Comparison of ENCODE assay signal across 20 cellular contexts in the genomic region with DNA sequence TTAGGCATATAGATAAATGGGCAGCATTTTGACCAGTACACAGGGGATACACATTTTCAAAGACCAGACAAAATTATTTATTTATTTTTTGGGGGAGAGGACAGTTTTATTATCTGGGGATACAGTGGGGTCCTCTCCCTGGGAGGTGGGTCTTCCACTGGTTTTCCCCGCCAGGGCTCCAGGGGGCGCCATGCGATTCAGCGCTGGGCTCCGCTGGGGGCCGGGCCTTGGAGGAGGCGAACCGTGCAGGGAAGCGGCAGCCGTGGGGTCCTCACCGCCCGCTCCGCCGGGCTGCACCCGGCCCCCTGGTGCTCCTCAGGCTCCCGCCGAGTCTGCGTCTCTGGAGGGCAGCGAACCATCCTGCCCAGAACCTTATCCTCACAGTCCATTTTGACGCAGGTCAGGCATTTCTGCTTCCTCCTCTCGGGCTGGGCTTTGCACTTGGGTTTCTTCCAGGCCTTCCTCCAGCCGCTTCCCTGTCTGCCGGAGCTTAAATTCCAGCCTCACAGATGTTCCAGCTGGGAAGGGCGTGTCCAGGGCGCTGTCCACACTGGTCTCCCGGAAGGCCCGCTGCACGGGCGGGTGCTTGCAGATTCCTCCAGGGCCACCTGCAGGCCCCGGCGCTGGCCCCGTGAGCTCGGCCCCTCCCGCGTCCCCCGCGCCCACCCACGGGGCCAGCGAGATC. TPM values are rescaled to one million over a fixed set of nuclear protein-coding genes. Genes with fewer than 3 reads are reported as not detected.
DNase-seq lines count a peak whose midpoint lies in the region; ATAC-seq and TF ChIP-seq lines count a peak whose summit lies in the region.
"Not testable (repeated sequence)": the region's sequence is repeated elsewhere in the genome, so short reads cannot be mapped to it uniquely, and the experiment has no call there.
"Had no signal": no experiment of that assay in that cellular context is flagged by ENCODE, and none has a peak within 500 bp of the region (broad histone marks: within the 10 kb centered on the region; RNA-seq: fewer than 3 reads in every experiment).

No MANE protein-coding gene starts in this region.

- H3K27ac ChIP-seq in PC-3 (ENCODE audit: low read length); hepatocyte: not testable (repeated sequence)

- not testable (repeated sequence) for H4K20me1 ChIP-seq in PC-3 (ENCODE audit: low read length); hepatocyte (ENCODE audit: insufficient read depth, poor library complexity, severe bottlenecking)

- ATAC-seq in GM18505 (IDR thresholded peaks at IDR 0.05; ENCODE audit: unreplicated experiment) = peak; percentile 64
- ATAC-seq in HG02678 (IDR thresholded peaks at IDR 0.05; ENCODE audit: unreplicated experiment) = peak; percentile 82
- ATAC-seq in PC-3 = peak; percentile 54
- ATAC-seq in activated naive CD4-positive, alpha-beta T cell treated with anti-CD3 and anti-CD28 coated beads, Interleukin-2, amount 50 U/mL, for 72 hours = peak; percentile 44 to 53

- not testable (repeated sequence) for H3K4me1 ChIP-seq in PC-3 (ENCODE audit: insufficient read depth, low read length); hepatocyte (ENCODE audit: insufficient read depth)

- peak overlapping the region; percentile 16 for H3K4me3 Mint-ChIP-seq in activated CD4-positive, alpha-beta T cell treated with anti-CD3 and anti-CD28 coated beads, Interleukin-2, amount 10 ng/mL, durations not matched to agents 7 days and 5 days

- BruUV-seq in PC-3 (replicated peaks; lab: Mats Ljungman, UMichigan) = not testable (repeated sequence)

- H3K9me3 ChIP-seq in PC-3 (ENCODE audit: low read length); hepatocyte (ENCODE audit: low read depth): not testable (repeated sequence)

- H3K27ac Mint-ChIP-seq in activated CD4-positive, alpha-beta T cell treated with anti-CD3 and anti-CD28 coated beads, Interleukin-2, amount 10 ng/mL, durations not matched to agents 7 days and 5 days; activated naive CD4-positive, alpha-beta T cell treated with anti-CD3 and anti-CD28 coated beads, Interleukin-2, amount 50 U/mL, for 72 hours: not testable (repeated sequence)

- H3F3A ChIP-seq in PC-3 (ENCODE audit: low read length, unreplicated experiment) = not testable (repeated sequence)

- H3K9ac ChIP-seq in PC-3 (ENCODE audit: low read length) = not testable (repeated sequence)

- not testable (repeated sequence) for H3K27me3 ChIP-seq in PC-3 (ENCODE audit: low read length); hepatocyte

- POLR2A ChIA-PET in PC-3 (lab: Charles Lee; ENCODE audit: unreplicated experiment); activated CD4-positive, alpha-beta T cell treated with anti-CD3 and anti-CD28 coated beads, Interleukin-2, amount 10 ng/mL, durations not matched to agents 7 days and 5 days (lab: Charles Lee): not testable (repeated sequence)

- H3K9me2 ChIP-seq in PC-3 (replicated peaks; ENCODE audit: low read length); hepatocyte (replicated peaks; ENCODE audit: insufficient read depth): not testable (repeated sequence)

- H2AFZ ChIP-seq in PC-3 (ENCODE audit: low read length); hepatocyte: not testable (repeated sequence)

- WGBS in hepatocyte (ENCODE audit: low lambda C conversion rate, missing lambda C conversion rate) = 61% methylated on average over 6 of the region's 39 CpGs

- not testable (repeated sequence) for TF ChIP-seq POLR2A in GM18505 (IDR thresholded peaks at IDR 0.05; ENCODE audit: borderline replicate concordance, extremely low read depth, insufficient read depth, insufficient read length)

- CTCF ChIA-PET in PC-3 (lab: Charles Lee); activated CD4-positive, alpha-beta T cell treated with anti-CD3 and anti-CD28 coated beads, Interleukin-2, amount 10 ng/mL, durations not matched to agents 7 days and 5 days (lab: Charles Lee): not testable (repeated sequence)

- not testable (repeated sequence) for H3K9me3 Mint-ChIP-seq in activated CD4-positive, alpha-beta T cell treated with anti-CD3 and anti-CD28 coated beads, Interleukin-2, amount 10 ng/mL, durations not matched to agents 7 days and 5 days; activated naive CD4-positive, alpha-beta T cell treated with anti-CD3 and anti-CD28 coated beads, Interleukin-2, amount 50 U/mL, for 72 hours

- not testable (repeated sequence) for H3K36me3 Mint-ChIP-seq in activated CD4-positive, alpha-beta T cell treated with anti-CD3 and anti-CD28 coated beads, Interleukin-2, amount 10 ng/mL, durations not matched to agents 7 days and 5 days (ENCODE audit: low read depth); activated naive CD4-positive, alpha-beta T cell treated with anti-CD3 and anti-CD28 coated beads, Interleukin-2, amount 50 U/mL, for 72 hours

- intact Hi-C loops in PC-3 (cut with micrococcal nuclease) = not testable (repeated sequence)

- not testable (repeated sequence) for H3K4me3 ChIP-seq in PC-3 (ENCODE audit: low read length); hepatocyte

- TF ChIP-seq CTCF in PC-3 (conservative IDR thresholded peaks at IDR 0.05; ENCODE audit: low read depth, low read length) = not testable (repeated sequence)
- TF ChIP-seq CTCF in hepatocyte (IDR thresholded peaks at IDR 0.05; ENCODE audit: poor library complexity) = peak; percentile 25

- not testable (repeated sequence) for H3K4me1 Mint-ChIP-seq in activated CD4-positive, alpha-beta T cell treated with anti-CD3 and anti-CD28 coated beads, Interleukin-2, amount 10 ng/mL, durations not matched to agents 7 days and 5 days

- not testable (repeated sequence) for H3K36me3 ChIP-seq in PC-3 (ENCODE audit: low read depth, low read length); hepatocyte (replicated peaks; ENCODE audit: insufficient read depth, low read depth)

- H3K79me2 ChIP-seq in PC-3 (ENCODE audit: low read length); hepatocyte: not testable (repeated sequence)

- not testable (repeated sequence) for DNase-seq in PC-3; activated CD4-positive, alpha-beta T cell treated with anti-CD3 and anti-CD28 coated beads, Interleukin-2, amount 10 ng/mL, durations not matched to agents 7 days and 5 days; hepatocyte (ENCODE audit: low spot score)
- peak in 1 of 2 donors; percentile 29 for DNase-seq in activated naive CD4-positive, alpha-beta T cell treated with anti-CD3 and anti-CD28 coated beads, Interleukin-2, amount 50 U/mL, for 72 hours (ENCODE audit: low spot score in 2 of 2)
- peak; percentile 25 for DNase-seq in stimulated activated CD4-positive, alpha-beta T cell treated with anti-CD3 and anti-CD28 coated beads, Interleukin-15, amount 100 ng/mL, for 24 hours

- H3K27me3 Mint-ChIP-seq in activated CD4-positive, alpha-beta T cell treated with anti-CD3 and anti-CD28 coated beads, Interleukin-2, amount 10 ng/mL, durations not matched to agents 7 days and 5 days = peaks cover 16% of the 10 kb centered on the region

- H3K4me2 ChIP-seq in PC-3 (ENCODE audit: low read length); hepatocyte: not testable (repeated sequence)

RNA-seq across cellular contexts. Expression of a gene that starts 10.8 kb away (rescaled TPM):
- total RNA-seq in PC-3 (2014; rRNA removed) (0.47 and 0.86 TPM in 2 replicates), hepatocyte (not detected in 2 replicates)
- not detected for total RNA-seq in activated CD4-positive, alpha-beta T cell treated with anti-CD3 and anti-CD28 coated beads, Interleukin-2, amount 10 ng/mL, durations not matched to agents 7 days and 5 days
- under 1 TPM in 1 of 2 donors, not detected in 1; 0.11 TPM for total RNA-seq in activated naive CD4-positive, alpha-beta T cell treated with anti-CD3 and anti-CD28 coated beads, Interleukin-2, amount 50 U/mL, for 72 hours
- not detected in 2 replicates for polyA plus RNA-seq in hepatocyte
- total RNA-seq: body of pancreas, esophagus muscularis mucosa, frontal cortex, H1, HT-29, lower leg skin, mononuclear cell, progenitor cell of endocrine pancreas, sigmoid colon, vagina had no signal
- polyA plus RNA-seq: H1, sigmoid colon had no signal

RNA-seq across cellular contexts. Expression of a gene that starts 26.5 kb away (rescaled TPM):
- total RNA-seq in PC-3 (2014; rRNA removed) (not detected in 2 replicates), hepatocyte (not detected in 2 replicates)
- total RNA-seq in activated CD4-positive, alpha-beta T cell treated with anti-CD3 and anti-CD28 coated beads, Interleukin-2, amount 10 ng/mL, durations not matched to agents 7 days and 5 days = not detected
- not detected for total RNA-seq in activated naive CD4-positive, alpha-beta T cell treated with anti-CD3 and anti-CD28 coated beads, Interleukin-2, amount 50 U/mL, for 72 hours
- not detected in 2 replicates for polyA plus RNA-seq in hepatocyte
- total RNA-seq: body of pancreas, Caco-2, esophagus muscularis mucosa, frontal cortex, H1, HT-29, lower leg skin, mononuclear cell, progenitor cell of endocrine pancreas, sigmoid colon, SK-MEL-5, testis, vagina had no signal
- polyA plus RNA-seq: H1, sigmoid colon had no signal
